ENCODE assay signal across 8 cellular contexts in the genomic region with DNA sequence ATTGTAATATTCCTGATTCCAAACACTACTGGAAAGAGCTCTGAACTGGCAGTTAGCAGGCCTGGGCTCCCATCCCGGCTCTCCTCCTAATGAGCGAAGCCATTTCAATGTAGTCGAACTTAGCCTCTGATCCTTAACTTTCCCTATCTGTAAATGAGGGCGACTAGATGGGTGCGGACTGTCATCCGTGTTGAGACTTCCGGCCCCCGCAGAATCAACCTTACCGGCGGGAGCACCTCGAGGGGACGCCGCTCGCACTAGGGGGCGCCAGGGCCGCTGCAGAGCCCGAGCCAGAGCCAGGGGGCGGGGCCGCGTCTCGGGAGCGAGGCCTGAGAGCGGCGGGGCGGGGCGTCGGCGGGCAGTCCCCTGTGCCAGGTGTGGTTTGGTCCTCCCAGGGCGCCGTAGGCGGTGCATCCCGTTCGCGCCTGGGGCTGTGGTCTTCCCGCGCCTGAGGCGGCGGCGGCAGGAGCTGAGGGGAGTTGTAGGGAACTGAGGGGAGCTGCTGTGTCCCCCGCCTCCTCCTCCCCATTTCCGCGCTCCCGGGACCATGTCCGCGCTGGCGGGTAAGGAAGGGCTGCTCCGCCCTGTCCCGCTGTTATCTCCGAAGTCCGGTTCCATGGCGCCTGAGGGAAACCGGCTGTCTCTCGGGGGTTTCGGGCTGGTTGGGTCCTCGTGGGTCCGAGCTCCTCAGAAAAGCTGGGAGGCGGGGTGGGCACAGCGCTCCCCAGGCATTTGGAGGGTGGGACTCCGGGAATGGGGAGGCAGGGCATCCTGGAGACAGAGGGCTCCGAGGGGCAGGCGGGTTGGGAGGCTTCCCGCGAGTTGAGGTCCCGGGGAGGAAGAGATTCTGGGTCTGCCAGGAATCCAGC. TPM values are rescaled to one million over a fixed set of nuclear protein-coding genes. Genes with fewer than 3 reads are reported as not detected.
DNase-seq lines count a peak whose midpoint lies in the region; ATAC-seq and TF ChIP-seq lines count a peak whose summit lies in the region.

Gene LIMK2 (plus strand): TSS at position 437 of the 869 bp plus-strand sequence. CDS start 111 bp downstream, at position 548.

- peak; percentile 96 for TF ChIP-seq CTCF in C4-2B (conservative IDR thresholded peaks at IDR 0.05)

- DNase-seq in NCI-H748 (lab: John Stamatoyannopoulos, UW; ENCODE audit: unreplicated experiment): peak; percentile 93
- DNase-seq in activated CD4-positive, alpha-beta T cell treated with anti-CD3 and anti-CD28 coated beads, Interleukin-2, amount 50 U/mL, for 1 hour: peak; percentile 98
- peak; percentile 59 for DNase-seq in dedifferentiated amniotic fluid mesenchymal stem cell (ENCODE audit: extremely low spot score)
- DNase-seq in left lobe of liver (ENCODE audit: low spot score): peak; percentile 96
- peak; percentile 96 for DNase-seq in stimulated activated CD4-positive, alpha-beta T cell treated with anti-CD3 and anti-CD28 coated beads, Interleukin-2, amount 100 ng/mL, for 4 hours (ENCODE audit: low read depth)

- ATAC-seq in GM19372 (IDR thresholded peaks at IDR 0.05; ENCODE audit: low read depth, unreplicated experiment) (peak; percentile 91), HG03558 (IDR thresholded peaks at IDR 0.05; ENCODE audit: extremely low read depth, unreplicated experiment) (peak; percentile 67), left lobe of liver (peak; percentile 97)

- H3K27ac ChIP-seq in C4-2B: peak within 1 kb of the TSS; percentile 80

RNA-seq across cellular contexts. Expression of gene LIMK2, which starts in this region (rescaled TPM):
- total RNA-seq in left lobe of liver: 7.3 TPM

Comparison
In these comparisons a context has a peak if more than half of its experiments do, and no peak if none do; other contexts are left out.
1. Peak in every context shown above with its lines: DNase-seq, ATAC-seq and H3K27ac ChIP-seq.